ENCODE assay signal across 8 cellular contexts in genomic region chr10:6204341-6205191, GRCh38. TPM values are rescaled to one million over a fixed set of nuclear protein-coding genes. Genes with fewer than 3 reads are reported as not detected.
DNase-seq lines count a peak whose midpoint lies in the region; ATAC-seq and TF ChIP-seq lines count a peak whose summit lies in the region.

No MANE protein-coding gene starts in this region.

- peak overlapping the region; percentile 90 for H3K4me3 Mint-ChIP-seq in chondrocyte (ENCODE audit: unreplicated experiment)

- peaks cover 46% of the 10 kb centered on the region for H3K4me1 Mint-ChIP-seq in chondrocyte (ENCODE audit: low read depth)

- DNase-seq in EL (peak; percentile 80), NAMALWA (ENCODE audit: low spot score) (peak; percentile 34), chondrocyte (ENCODE audit: low spot score) (no peak), left lobe of liver (ENCODE audit: low spot score) (no peak), stomach (peak; percentile 73), NCI-H1694 (lab: John Stamatoyannopoulos, UW) (no peak)
- DNase-seq in activated effector memory CD4-positive, alpha-beta T cell treated with Interleukin-2 at 50 U/mL for 16 hours = no peak

- no peaks in the 10 kb centered on the region for H3K9me3 ChIP-seq in stomach

- intact Hi-C loops in stomach (cut with DNase I; ENCODE audit: low total_unique reads) = loop anchor here (10.0 kb wide), 1 partner anchor 190 kb away; no protein-coding TSS in a partner anchor

- no peak for TF ChIP-seq EP300 in stomach (IDR thresholded peaks at IDR 0.05)

- TF ChIP-seq POLR2A in stomach (IDR thresholded peaks at IDR 0.05) = no peak

- H3K4me1 ChIP-seq in stomach = peaks cover 17 to 73% (median 54%) of the 10 kb centered on the region in 4 donors

- 20 to 33% (median 28%) methylated on average over 15 to 24 of the region's 24 CpGs for WGBS in stomach, 5 donors

- H3K27me3 ChIP-seq in stomach = no peaks in the 10 kb centered on the region

- ATAC-seq in left lobe of liver (peak; percentile 10), GM18502 (IDR thresholded peaks at IDR 0.05; ENCODE audit: poor library complexity, unreplicated experiment) (no peak)

- peak overlapping the region; percentile 67 for H3K27ac Mint-ChIP-seq in chondrocyte (ENCODE audit: unreplicated experiment)

- no peaks in the 10 kb centered on the region for H3K27me3 Mint-ChIP-seq in chondrocyte (ENCODE audit: low read depth)

- H3K27ac ChIP-seq in stomach = peak overlapping the region; percentile 23 to 99 (median 97)

- TF ChIP-seq CTCF in chondrocyte (IDR thresholded peaks at IDR 0.05) = no peak
- TF ChIP-seq CTCF in stomach (IDR thresholded peaks at IDR 0.05) = no peak

- H3K36me3 ChIP-seq in stomach = peaks cover 0 to 3% (median 0%) of the 10 kb centered on the region in 4 donors

- H3K36me3 Mint-ChIP-seq in chondrocyte (ENCODE audit: low read depth) = no peaks in the 10 kb centered on the region

- peak overlapping the region; percentile 77 to 88 (median 81) for H3K4me3 ChIP-seq in stomach

- H3K9me3 Mint-ChIP-seq in chondrocyte (ENCODE audit: low read depth) = no peaks in the 10 kb centered on the region

RNA-seq across cellular contexts. Expression of gene PFKFB3, which starts 1.8 kb away (rescaled TPM):
- 40.3 to 46.5 TPM (median 41.6 TPM) in 3 replicates for total RNA-seq in chondrocyte
- total RNA-seq in left lobe of liver = 39.2 TPM
- total RNA-seq in stomach = 100 to 1,000 TPM in 1 of 5 donors, 10 to 100 TPM in 4; 18.0 to 199 (median 41.5) TPM
- polyA plus RNA-seq in stomach = 10 to 100 TPM; 17.7 to 48.3 (median 26.6) TPM

Comparison
In these comparisons a context has a peak if more than half of its experiments do, and no peak if none do; other contexts are left out.
1. DNase-seq: peak in EL (single experiment), NAMALWA (single experiment) and stomach (single experiment); none in chondrocyte (single experiment), left lobe of liver (single experiment), NCI-H1694 (single experiment) and activated effector memory CD4-positive, alpha-beta T cell treated with Interleukin-2 at 50 U/mL for 16 hours (single experiment).